17 cellular contexts compared by ENCODE assay signal in genomic region chrX:116278819-116279218, GRCh38.
"Had no signal": no experiment of that assay in that cellular context is flagged by ENCODE, and none has a peak within 500 bp of the region (broad histone marks: within the 10 kb centered on the region; RNA-seq: fewer than 3 reads in every experiment).

No MANE protein-coding gene starts in this region.

- H3K27ac ChIP-seq: neural progenitor cell, ovary, suprapubic skin, tibial nerve had no signal

- H3K4me3 ChIP-seq: hepatocyte, neural progenitor cell, ovary, smooth muscle cell, suprapubic skin, tibial nerve had no signal

- H3K27ac Mint-ChIP-seq: natural killer cell, neural progenitor cell had no signal

- H3K9ac ChIP-seq: neural progenitor cell had no signal

- H3K27me3 ChIP-seq: hepatocyte, neural progenitor cell, ovary, suprapubic skin had no signal

- H3K9me3 Mint-ChIP-seq: neural progenitor cell had no signal

- H3K9me3 ChIP-seq: ovary, suprapubic skin, tibial nerve had no signal

- H3K4me1 Mint-ChIP-seq: natural killer cell, neural progenitor cell had no signal

- H3K4me3 Mint-ChIP-seq: natural killer cell, neural progenitor cell had no signal

- H3K36me3 ChIP-seq: neural progenitor cell, ovary, suprapubic skin, tibial nerve had no signal

- DNase-seq: dermis blood vessel endothelial cell; foreskin melanocyte; head of caudate nucleus; kidney; left cardiac atrium; mesendoderm; natural killer cell; nucleus accumbens; ovary; right cardiac atrium; stimulated activated CD4-positive, alpha-beta T cell treated with anti-CD3 and anti-CD28 coated beads, Interleukin-2, amount 100 ng/mL, for 48 hours; stimulated activated naive CD4-positive, alpha-beta T cell treated with Interleukin-2 at 50 U/mL for 16 hours had no signal

- H3K36me3 Mint-ChIP-seq: natural killer cell, neural progenitor cell had no signal

- H3K4me1 ChIP-seq: neural progenitor cell, suprapubic skin, tibial nerve had no signal
